Comparison of ENCODE assay signal across 9 cellular contexts in genomic region chr7:16422100-16422430, GRCh38. TPM values are rescaled to one million over a fixed set of nuclear protein-coding genes. Genes with fewer than 3 reads are reported as not detected.
A peak's percentile ranks its signal among the peaks of the same experiment; 100 is the strongest.
DNase-seq lines count a peak whose midpoint lies in the region; ATAC-seq, FAIRE-seq and TF ChIP-seq lines count a peak whose summit lies in the region.
"Had no signal": no experiment of that assay in that cellular context is flagged by ENCODE, and none has a peak within 500 bp of the region (broad histone marks: within the 10 kb centered on the region; RNA-seq: fewer than 3 reads in every experiment).

No MANE protein-coding gene starts in this region.

- no peaks in the 10 kb centered on the region for H3K79me2 ChIP-seq in HepG2 (ENCODE audit: insufficient read depth, low read length)

- H3K9ac ChIP-seq in HepG2 (ENCODE audit: insufficient read depth, low read depth, low read length), result peak overlapping the region; percentile 75; the same call in 1 of the 2 replicates

- H3K4me3 ChIP-seq in HepG2 (replicated peaks in 1 of 3; ENCODE audit: insufficient read depth in 1 of 3, low read depth in 2 of 3, low read length in 3 of 3), result peak overlapping the region; percentile 56 to 77 (median 69); a peak in 5 of 6 replicates
- H3K4me3 ChIP-seq in tibial artery, result no peak overlapping the region

- H3K4me1 Mint-ChIP-seq in activated T-cell treated with anti-CD3 and anti-CD28 coated beads, Interleukin-2, amount 50 U/mL, for 4 hours (ENCODE audit: low read depth), result peaks cover 10% of the 10 kb centered on the region
- H3K4me1 Mint-ChIP-seq in activated naive CD8-positive, alpha-beta T cell treated with anti-CD3 and anti-CD28 coated beads, Interleukin-2, amount 50 U/mL, for 24 hours, result peaks cover 20% of the 10 kb centered on the region

- no TSS peak for BruUV-seq in HepG2 (replicated peaks; lab: Mats Ljungman, UMichigan)

- H3K4me2 ChIP-seq in HepG2 (ENCODE audit: low read depth, low read length), result peak overlapping the region; percentile 99

- no peak for FAIRE-seq in HepG2 (lab: Jason Lieb, UNC)

- H3K27me3 Mint-ChIP-seq in activated T-cell treated with anti-CD3 and anti-CD28 coated beads, Interleukin-2, amount 50 U/mL, for 4 hours (ENCODE audit: low read depth), result peaks cover 20% of the 10 kb centered on the region
- H3K27me3 Mint-ChIP-seq in activated naive CD8-positive, alpha-beta T cell treated with anti-CD3 and anti-CD28 coated beads, Interleukin-2, amount 50 U/mL, for 24 hours, result peaks cover 17% of the 10 kb centered on the region

- H3K36me3 Mint-ChIP-seq in activated T-cell treated with anti-CD3 and anti-CD28 coated beads, Interleukin-2, amount 50 U/mL, for 4 hours (ENCODE audit: insufficient read depth), result no peaks in the 10 kb centered on the region
- H3K36me3 Mint-ChIP-seq in activated naive CD8-positive, alpha-beta T cell treated with anti-CD3 and anti-CD28 coated beads, Interleukin-2, amount 50 U/mL, for 24 hours (ENCODE audit: low read depth), result no peaks in the 10 kb centered on the region

- H3K27ac Mint-ChIP-seq in activated naive CD8-positive, alpha-beta T cell treated with anti-CD3 and anti-CD28 coated beads, Interleukin-2, amount 50 U/mL, for 24 hours, result no peak overlapping the region

- H3K27ac ChIP-seq in HepG2 (ENCODE audit: extremely low read length, insufficient read depth, low read length), result peak overlapping the region; percentile 75
- H3K27ac ChIP-seq in tibial artery, result peak overlapping the region; percentile 91 to 97

- TF ChIP-seq RAD21 in HepG2 (CRISPR knock-in tag; IDR thresholded peaks at IDR 0.05), result no peak

- H3K9me3 ChIP-seq in HepG2 (ENCODE audit: low read length), result no peaks in the 10 kb centered on the region
- no peaks in the 10 kb centered on the region for H3K9me3 ChIP-seq in tibial artery

- POLR2A ChIA-PET in HepG2 (lab: Yijun Ruan, JAX), result interaction anchor here (2.4 kb wide), 1 partner anchor 143 kb away, joined by 6 read pairs; no protein-coding TSS in a partner anchor

- no peak for DNase-seq in activated T-cell treated with anti-CD3 and anti-CD28 coated beads, Interleukin-2, amount 50 U/mL, for 4 hours
- DNase-seq in activated T-cell treated with anti-CD3 and anti-CD28 coated beads for 4 hours (no peak), HepG2 (ENCODE audit: low spot score) (no peak), tibial artery (no peak), NCI-H1048 (lab: John Stamatoyannopoulos, UW) (no peak), NCI-H2227 treated with DMSO at 0.1 percent for 48 hours (lab: John Stamatoyannopoulos, UW) (no peak)
- DNase-seq in activated naive CD8-positive, alpha-beta T cell treated with anti-CD3 and anti-CD28 coated beads, Interleukin-2, amount 50 U/mL, for 24 hours, result no peak

- ATAC-seq in activated T-cell treated with anti-CD3 and anti-CD28 coated beads, Interleukin-2, amount 50 U/mL, for 4 hours, result no peak
- no peak for ATAC-seq in activated naive CD8-positive, alpha-beta T cell treated with anti-CD3 and anti-CD28 coated beads, Interleukin-2, amount 50 U/mL, for 24 hours
- ATAC-seq in HepG2, result no peak
- no peak for ATAC-seq in HG02610 (IDR thresholded peaks at IDR 0.05; ENCODE audit: unreplicated experiment)

- intact Hi-C loops in HepG2 (cut with micrococcal nuclease; ENCODE audit: unreplicated experiment) (loop anchor here (5.0 kb wide), 1 partner anchor 70 kb away; no protein-coding TSS in a partner anchor), tibial artery (cut with DNase I; ENCODE audit: low total_unique reads) (no loop called here)

- no peaks in the 10 kb centered on the region for H4K20me1 ChIP-seq in HepG2 (ENCODE audit: insufficient read depth, low read length)

- TF ChIP-seq EP300 in HepG2 (IDR thresholded peaks at IDR 0.05; ENCODE audit: low read depth in 2 of 2, low read length in 2 of 2), result no peak
- no peak for TF ChIP-seq EP300 in HepG2 (CRISPR knock-in tag; IDR thresholded peaks at IDR 0.05; ENCODE audit: borderline replicate concordance)

- no peak for TF ChIP-seq POLR2A in HepG2 (IDR thresholded peaks at IDR 0.05; ENCODE audit: insufficient read depth in 1 of 2, low read depth in 2 of 2, low read length in 2 of 2)

- peak overlapping the region; percentile 51 for H3K4me3 Mint-ChIP-seq in activated T-cell treated with anti-CD3 and anti-CD28 coated beads, Interleukin-2, amount 50 U/mL, for 4 hours
- peak overlapping the region; percentile 51 for H3K4me3 Mint-ChIP-seq in activated naive CD8-positive, alpha-beta T cell treated with anti-CD3 and anti-CD28 coated beads, Interleukin-2, amount 50 U/mL, for 24 hours

- H3K36me3 ChIP-seq in HepG2 (replicated peaks in 1 of 2; ENCODE audit: control insufficient read depth in 1 of 2, insufficient read depth in 2 of 2, low read length in 2 of 2) (no peaks in the 10 kb centered on the region), tibial artery (no peaks in the 10 kb centered on the region)

- H2AFZ ChIP-seq in HepG2 (ENCODE audit: low read length), result peak overlapping the region; percentile 66

- H3K9me3 Mint-ChIP-seq in activated T-cell treated with anti-CD3 and anti-CD28 coated beads, Interleukin-2, amount 50 U/mL, for 4 hours, result no peaks in the 10 kb centered on the region
- H3K9me3 Mint-ChIP-seq in activated naive CD8-positive, alpha-beta T cell treated with anti-CD3 and anti-CD28 coated beads, Interleukin-2, amount 50 U/mL, for 24 hours, result no peaks in the 10 kb centered on the region

- TF ChIP-seq CTCF in HepG2 (CRISPR knock-in tag; IDR thresholded peaks at IDR 0.05) (no peak), tibial artery (IDR thresholded peaks at IDR 0.05) (no peak)

- no peaks in the 10 kb centered on the region for H3K27me3 ChIP-seq in HepG2 (ENCODE audit: control insufficient read depth in 1 of 2, insufficient read depth in 2 of 2, low read length in 2 of 2)
- H3K27me3 ChIP-seq in tibial artery, result no peaks in the 10 kb centered on the region

- WGBS in HepG2 (ENCODE audit: low lambda C conversion rate), result 0% methylated on average over 1 of the region's 1 CpG

- H3K4me1 ChIP-seq in HepG2 (ENCODE audit: insufficient read depth, low read length) (peaks cover 24% of the 10 kb centered on the region), tibial artery (peaks cover 0 to 16% (median 13%) of the 10 kb centered on the region in 4 donors)

- in situ Hi-C loops in HepG2 (cut with HindIII; ENCODE audit: extremely low pct_ligation_motif_present, low pct_unique_long_range_greater_than_20kb), result no loop called here

- CTCF ChIA-PET in HepG2 (lab: Yijun Ruan, JAX; ENCODE audit: low intra/inter-chr PET ratio, low total read pairs), result no interaction called here

TF ChIP-seq in HepG2, 621 proteins besides CTCF, POLR2A, EP300 and RAD21 (continues in another document):
- TF ChIP-seq ZNF460 (CRISPR knock-in tag; IDR thresholded peaks at IDR 0.05; ENCODE audit: borderline replicate concordance) (no peak), ZNF713 (CRISPR knock-in tag; IDR thresholded peaks at IDR 0.05) (no peak)

RNA-seq across cellular contexts. Expression of gene CRPPA, which starts 0.7 kb away (rescaled TPM):
- 1 to 10 TPM in 2 of 3 donors, under 1 TPM in 1; 0.46 to 1.2 (median 1.2) TPM for total RNA-seq in activated T-cell treated with anti-CD3 and anti-CD28 coated beads, Interleukin-2, amount 50 U/mL, for 4 hours
- total RNA-seq in HepG2 (2016; rRNA removed; fragmentation: Illumina TruSeq; extraction: Trizol), result 1.1 and 1.3 TPM in 2 replicates
- 1.0 and 1.8 TPM in 2 replicates for total RNA-seq in HepG2 (2016; cell fraction: cytosol; rRNA removed; fragmentation: Illumina TruSeq; extraction: Trizol; ENCODE audit: low read depth)
- 1.0 TPM in 2 replicates for total RNA-seq in HepG2 (2016; cell fraction: insoluble cytoplasmic fraction; rRNA removed; fragmentation: Illumina TruSeq; extraction: Trizol)
- 0.62 and 0.80 TPM in 2 replicates for total RNA-seq in HepG2 (2016; cell fraction: membrane; rRNA removed; fragmentation: Illumina TruSeq; extraction: Trizol)
- total RNA-seq in HepG2 (2016; cell fraction: nucleus; rRNA removed; fragmentation: Illumina TruSeq; extraction: Trizol), result 2.0 and 2.2 TPM in 2 replicates
- polyA plus RNA-seq in HepG2 (2011; rRNA removed), result 0.16 and 0.18 TPM in 2 replicates
- polyA plus RNA-seq in HepG2 (2011; cell fraction: cytosol; rRNA removed), result 0.06 and 0.09 TPM in 2 replicates
- polyA plus RNA-seq in HepG2 (2011; cell fraction: nucleus; rRNA removed), result 0.10 and 0.14 TPM in 2 replicates
- 0.12 and 0.21 TPM in 2 replicates for polyA plus RNA-seq in HepG2 (2012)
- polyA plus RNA-seq in HepG2 (2016; cell fraction: cytosol; fragmentation: Illumina TruSeq; extraction: Trizol; ENCODE audit: low read depth), result 0.19 and 0.28 TPM in 2 replicates
- 0.56 and 0.91 TPM in 2 replicates for polyA plus RNA-seq in HepG2 (2016; cell fraction: insoluble cytoplasmic fraction; fragmentation: Illumina TruSeq; extraction: Trizol; ENCODE audit: low read depth)
- 0.29 and 0.48 TPM in 2 replicates for polyA plus RNA-seq in HepG2 (2016; cell fraction: membrane; fragmentation: Illumina TruSeq; extraction: Trizol; ENCODE audit: low read depth)
- polyA plus RNA-seq in HepG2 (2016; cell fraction: nucleus; fragmentation: Illumina TruSeq; extraction: Trizol; ENCODE audit: insufficient read depth, low read depth), result 0.49 and 0.63 TPM in 2 replicates
- 0.48 TPM in 1 of 2 replicates, not detected in the other for polyA minus RNA-seq in HepG2 (2011; rRNA and poly(A)+ RNA removed; ENCODE audit: low replicate concordance)
- 0.18 and 0.30 TPM in 2 replicates for polyA minus RNA-seq in HepG2 (2011; cell fraction: cytosol; rRNA and poly(A)+ RNA removed)
- 1.9 and 2.1 TPM in 2 replicates for polyA minus RNA-seq in HepG2 (2011; cell fraction: nucleus; rRNA and poly(A)+ RNA removed)

RNA-seq across cellular contexts. Expression of gene SOSTDC1, which starts 43.5 kb away (rescaled TPM):
- not detected for total RNA-seq in activated T-cell treated with anti-CD3 and anti-CD28 coated beads, Interleukin-2, amount 50 U/mL, for 4 hours
- total RNA-seq in HepG2 (2016; rRNA removed; fragmentation: Illumina TruSeq; extraction: Trizol), result not detected in 2 replicates
- not detected in 2 replicates for total RNA-seq in HepG2 (2016; cell fraction: cytosol; rRNA removed; fragmentation: Illumina TruSeq; extraction: Trizol; ENCODE audit: low read depth)
- not detected in 2 replicates for total RNA-seq in HepG2 (2016; cell fraction: insoluble cytoplasmic fraction; rRNA removed; fragmentation: Illumina TruSeq; extraction: Trizol)
- not detected in 2 replicates for total RNA-seq in HepG2 (2016; cell fraction: membrane; rRNA removed; fragmentation: Illumina TruSeq; extraction: Trizol)
- not detected in 2 replicates for total RNA-seq in HepG2 (2016; cell fraction: nucleus; rRNA removed; fragmentation: Illumina TruSeq; extraction: Trizol)
- not detected in 2 replicates for polyA plus RNA-seq in HepG2 (2011; rRNA removed)
- not detected in 2 replicates for polyA plus RNA-seq in HepG2 (2011; cell fraction: cytosol; rRNA removed)
- polyA plus RNA-seq in HepG2 (2011; cell fraction: nucleus; rRNA removed), result not detected in 2 replicates
- polyA plus RNA-seq in HepG2 (2012), result not detected in 2 replicates
- not detected in 2 replicates for polyA plus RNA-seq in HepG2 (2016; cell fraction: cytosol; fragmentation: Illumina TruSeq; extraction: Trizol; ENCODE audit: low read depth)
- polyA plus RNA-seq in HepG2 (2016; cell fraction: insoluble cytoplasmic fraction; fragmentation: Illumina TruSeq; extraction: Trizol; ENCODE audit: low read depth), result not detected in 2 replicates
- polyA plus RNA-seq in HepG2 (2016; cell fraction: membrane; fragmentation: Illumina TruSeq; extraction: Trizol; ENCODE audit: low read depth), result not detected in 2 replicates
- not detected in 2 replicates for polyA plus RNA-seq in HepG2 (2016; cell fraction: nucleus; fragmentation: Illumina TruSeq; extraction: Trizol; ENCODE audit: insufficient read depth, low read depth)
- not detected in 2 replicates for polyA minus RNA-seq in HepG2 (2011; rRNA and poly(A)+ RNA removed; ENCODE audit: low replicate concordance)
- not detected in 2 replicates for polyA minus RNA-seq in HepG2 (2011; cell fraction: cytosol; rRNA and poly(A)+ RNA removed)
- polyA minus RNA-seq in HepG2 (2011; cell fraction: nucleus; rRNA and poly(A)+ RNA removed), result not detected in 2 replicates
- total RNA-seq: subcutaneous adipose tissue had no signal

Comparison
In these comparisons a context has a peak if more than half of its experiments do, and no peak if none do; other contexts are left out.
1. H3K4me3 ChIP-seq: peak in HepG2 (3 of 3); none in tibial artery (0 of 2).